In the genomic region with DNA sequence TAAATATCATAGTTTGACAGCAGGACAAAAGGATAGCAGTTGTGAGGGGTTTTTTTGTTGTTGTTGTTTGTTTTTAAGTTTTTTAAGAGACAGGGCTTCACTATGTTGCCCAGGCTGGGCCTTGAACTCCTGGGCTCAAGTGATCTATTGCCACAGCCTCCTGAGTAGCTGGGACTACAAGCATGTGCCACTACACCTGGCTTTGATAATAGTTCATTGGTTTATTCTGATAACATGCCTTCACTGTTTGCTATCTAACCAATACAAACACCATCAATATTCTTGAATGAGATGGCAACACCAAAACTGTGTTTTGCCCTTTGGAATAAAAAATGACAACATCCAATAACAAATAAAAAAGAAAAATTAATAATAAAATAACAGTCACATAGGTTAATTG, we compare ENCODE assay signal across 19 cellular contexts. TPM values are rescaled to one million over a fixed set of nuclear protein-coding genes. Genes with fewer than 3 reads are reported as not detected.
DNase-seq lines count a peak whose midpoint lies in the region; ATAC-seq, FAIRE-seq and TF ChIP-seq lines count a peak whose summit lies in the region.
"Had no signal": no experiment of that assay in that cellular context is flagged by ENCODE, and none has a peak within 500 bp of the region (broad histone marks: within the 10 kb centered on the region; RNA-seq: fewer than 3 reads in every experiment).

No MANE protein-coding gene starts in this region.

- H3K79me2 ChIP-seq in H9 (ENCODE audit: insufficient read depth, low read length) (no peaks in the 10 kb centered on the region), trophoblast cell (ENCODE audit: control insufficient read depth, insufficient read depth, low read length, poor library complexity) (no peaks in the 10 kb centered on the region), PC-3 (ENCODE audit: low read length) (no peaks in the 10 kb centered on the region), Karpas-422 (ENCODE audit: low read length) (no peaks in the 10 kb centered on the region)

- no peak overlapping the region for H3K23ac ChIP-seq in H9 (ENCODE audit: insufficient read length, low read depth, low read length)
- no peak overlapping the region for H3K23ac ChIP-seq in trophoblast cell (ENCODE audit: low read length)

- peak; percentile 8 for FAIRE-seq in endometrium (lab: Jason Lieb, UNC)
- FAIRE-seq: G401.6, GM12892 had no signal

- H4K12ac ChIP-seq in trophoblast cell (ENCODE audit: low read depth, low read length): no peak overlapping the region

- H3K27me3 Mint-ChIP-seq in H9 (ENCODE audit: low read depth): no peaks in the 10 kb centered on the region
- H3K27me3 Mint-ChIP-seq: IgD-negative memory B cell had no signal

- no peaks in the 10 kb centered on the region for H3K9me3 ChIP-seq in H9 (ENCODE audit: control insufficient read depth, low read depth, low read length)
- no peaks in the 10 kb centered on the region for H3K9me3 ChIP-seq in trophoblast cell (ENCODE audit: insufficient read depth, low read depth, low read length)
- no peaks in the 10 kb centered on the region for H3K9me3 ChIP-seq in PC-3 (ENCODE audit: low read length)
- no peaks in the 10 kb centered on the region for H3K9me3 ChIP-seq in Karpas-422 (ENCODE audit: low read length)
- H3K9me3 ChIP-seq: BLaER1 had no signal

- H3K4me2 ChIP-seq in H9 (ENCODE audit: insufficient read depth, insufficient read length, low read length) (no peak overlapping the region), trophoblast cell (ENCODE audit: low read length) (no peak overlapping the region), PC-3 (ENCODE audit: low read length) (no peak overlapping the region), Karpas-422 (ENCODE audit: low read depth, low read length, poor library complexity, severe bottlenecking) (no peak overlapping the region)
- H3K4me2 ChIP-seq: BLaER1 had no signal

- POLR2A ChIA-PET in PC-3 (lab: Charles Lee; ENCODE audit: unreplicated experiment): no interaction called here

- no peaks in the 10 kb centered on the region for H3F3A ChIP-seq in PC-3 (ENCODE audit: low read length, unreplicated experiment)

- H3K14ac ChIP-seq in H9 (ENCODE audit: insufficient read depth, low read length) (no peak overlapping the region), trophoblast cell (ENCODE audit: low read length) (no peak overlapping the region)

- TF ChIP-seq CTCF in H9 (conservative IDR thresholded peaks at IDR 0.05) (no peak), PC-3 (conservative IDR thresholded peaks at IDR 0.05; ENCODE audit: low read depth, low read length) (no peak)

- H3K18ac ChIP-seq in H9 (ENCODE audit: insufficient read length, low read depth, low read length) (no peak overlapping the region), trophoblast cell (ENCODE audit: low read length) (no peak overlapping the region)

- H3K4ac ChIP-seq in H9 (ENCODE audit: low read depth, low read length) (no peak overlapping the region), trophoblast cell (ENCODE audit: low read depth, low read length) (no peak overlapping the region)

- H3K56ac ChIP-seq in H9 (ENCODE audit: insufficient read length, low read depth, low read length): no peak overlapping the region

- DNase-seq in DMS 273 (lab: John Stamatoyannopoulos, UW; ENCODE audit: unreplicated experiment) (peak; percentile 19), DMS 273 treated with DMSO at 0.1 percent for 48 hours (lab: John Stamatoyannopoulos, UW) (no peak), H9 (no peak), trophoblast cell (no peak), iPS-NIHi11 (ENCODE audit: low spot score) (no peak), PC-3 (no peak), Karpas-422 (no peak)
- DNase-seq: AML-193, DMS153, DMS79 treated with DMSO at 0.1 percent for 48 hours, EL, H7 had no signal

- no peak for ATAC-seq in PC-3
- ATAC-seq: GM23338 had no signal

- H3K79me1 ChIP-seq in H9 (ENCODE audit: insufficient read depth, low read depth, low read length, poor library complexity, severe bottlenecking) (no peaks in the 10 kb centered on the region), trophoblast cell (ENCODE audit: low read length) (peaks cover 3% of the 10 kb centered on the region)

- H3K9ac ChIP-seq in H9 (ENCODE audit: extremely low read depth, insufficient read length, low read length) (no peak overlapping the region), trophoblast cell (ENCODE audit: low read length) (no peak overlapping the region), PC-3 (ENCODE audit: low read length) (no peak overlapping the region), Karpas-422 (ENCODE audit: low read length) (no peak overlapping the region)
- H3K9ac ChIP-seq: BLaER1 had no signal

- H2BK15ac ChIP-seq in H9 (ENCODE audit: low read depth, low read length): no peak overlapping the region

- intact Hi-C loops in PC-3 (cut with micrococcal nuclease): no loop called here

- H4K5ac ChIP-seq in H9 (ENCODE audit: insufficient read length, low read depth, low read length): no peak overlapping the region

- H3K27ac ChIP-seq in H9 (ENCODE audit: insufficient read length, low read depth, low read length): no peak overlapping the region
- H3K27ac ChIP-seq in trophoblast cell (ENCODE audit: low read depth, low read length): no peak overlapping the region
- no peak overlapping the region for H3K27ac ChIP-seq in PC-3 (ENCODE audit: low read length)
- no peak overlapping the region for H3K27ac ChIP-seq in Karpas-422 (ENCODE audit: low read length)
- H3K27ac ChIP-seq: 22Rv1, BLaER1 had no signal

- H4K91ac ChIP-seq in H9 (ENCODE audit: insufficient read length, low read depth, low read length) (no peak overlapping the region), trophoblast cell (ENCODE audit: low read depth, low read length) (no peak overlapping the region)

- no peaks in the 10 kb centered on the region for H3K36me3 ChIP-seq in trophoblast cell (ENCODE audit: control insufficient read depth in 1 of 2, insufficient read depth in 2 of 2, low read length in 2 of 2)
- no peaks in the 10 kb centered on the region for H3K36me3 ChIP-seq in PC-3 (ENCODE audit: low read depth, low read length)
- H3K36me3 ChIP-seq in Karpas-422 (ENCODE audit: insufficient read depth, low read length): no peaks in the 10 kb centered on the region
- H3K36me3 ChIP-seq: BLaER1 had no signal

- H3K9me2 ChIP-seq in PC-3 (replicated peaks; ENCODE audit: low read length) (no peaks in the 10 kb centered on the region), Karpas-422 (replicated peaks; ENCODE audit: insufficient read depth, low read length) (no peaks in the 10 kb centered on the region)

- no peaks in the 10 kb centered on the region for H3K9me3 Mint-ChIP-seq in H9
- H3K9me3 Mint-ChIP-seq: GM23338, IgD-negative memory B cell had no signal

- H2BK20ac ChIP-seq in H9 (ENCODE audit: low read depth, low read length, poor library complexity, severe bottlenecking): no peak overlapping the region

- H3K27me3 ChIP-seq in H9 (ENCODE audit: insufficient read depth, low read length) (no peaks in the 10 kb centered on the region), trophoblast cell (ENCODE audit: insufficient read depth, low read length) (no peaks in the 10 kb centered on the region), PC-3 (ENCODE audit: low read length) (no peaks in the 10 kb centered on the region), Karpas-422 (ENCODE audit: low read length) (no peaks in the 10 kb centered on the region)
- H3K27me3 ChIP-seq: BLaER1 had no signal

- no peaks in the 10 kb centered on the region; a peak in 1 of 7 replicates for H3K36me3 Mint-ChIP-seq in H9 (ENCODE audit: insufficient read depth in 1 of 3, low read depth in 3 of 3)
- H3K36me3 Mint-ChIP-seq: IgD-negative memory B cell had no signal

- peak overlapping the region in 2 of 3 experiments; percentile 45 to 85; a peak in 2 of 7 replicates for H3K27ac Mint-ChIP-seq in H9
- H3K27ac Mint-ChIP-seq: IgD-negative memory B cell had no signal

- H3T11ph ChIP-seq in H9 (ENCODE audit: low read length): no peak overlapping the region

- H2BK120ac ChIP-seq in H9 (ENCODE audit: low read depth, low read length, poor library complexity, severe bottlenecking): no peak overlapping the region
- peak overlapping the region; percentile 51 for H2BK120ac ChIP-seq in trophoblast cell (ENCODE audit: insufficient read depth, low read length, poor library complexity)

- peaks cover 6% of the 10 kb centered on the region for H3K23me2 ChIP-seq in H9 (ENCODE audit: insufficient read length, low read depth, low read length, poor library complexity, severe bottlenecking)

- H3K4me1 Mint-ChIP-seq in H9: peaks cover 67 to 71% of the 10 kb centered on the region in 2 experiments
- H3K4me1 Mint-ChIP-seq: IgD-negative memory B cell had no signal

- no TSS peak for BruUV-seq in PC-3 (replicated peaks; lab: Mats Ljungman, UMichigan)

- CTCF ChIA-PET in PC-3 (lab: Charles Lee): no interaction called here

- H3K4me3 ChIP-seq in trophoblast cell (ENCODE audit: low read depth, low read length) (no peak overlapping the region), PC-3 (ENCODE audit: low read length) (no peak overlapping the region), Karpas-422 (ENCODE audit: low read length) (no peak overlapping the region)
- H3K4me3 ChIP-seq: BLaER1, GM23338 had no signal

- H2BK12ac ChIP-seq in H9 (ENCODE audit: insufficient read length, low read depth, low read length) (no peak overlapping the region), trophoblast cell (ENCODE audit: low read length) (no peak overlapping the region)

- H4K8ac ChIP-seq in H9 (replicated peaks; ENCODE audit: insufficient read length, low read depth, low read length): no peak overlapping the region
- no peak overlapping the region for H4K8ac ChIP-seq in trophoblast cell (ENCODE audit: low read depth, low read length)

- no peak overlapping the region for H2BK5ac ChIP-seq in H9 (ENCODE audit: insufficient read length, low read length)
- no peak overlapping the region for H2BK5ac ChIP-seq in trophoblast cell (ENCODE audit: low read depth, low read length, poor library complexity)

- H2AFZ ChIP-seq in H9 (ENCODE audit: low read length): no peak overlapping the region
- no peak overlapping the region for H2AFZ ChIP-seq in trophoblast cell (ENCODE audit: insufficient read depth, low read length, poor library complexity)
- H2AFZ ChIP-seq in PC-3 (ENCODE audit: low read length): no peak overlapping the region
- no peak overlapping the region for H2AFZ ChIP-seq in Karpas-422 (ENCODE audit: low read length)
- H2AFZ ChIP-seq: GM23338 had no signal

- H3K4me1 ChIP-seq in H9 (ENCODE audit: insufficient read depth, low read length) (peaks cover 8% of the 10 kb centered on the region; the same call in 1 of the 2 replicates), trophoblast cell (ENCODE audit: control insufficient read depth in 1 of 2, insufficient read depth in 2 of 2, low read length in 2 of 2) (peaks cover 18 to 22% of the 10 kb centered on the region in 2 experiments), PC-3 (ENCODE audit: insufficient read depth, low read length) (no peaks in the 10 kb centered on the region), Karpas-422 (ENCODE audit: low read length) (no peaks in the 10 kb centered on the region)

- H4K20me1 ChIP-seq in H9 (ENCODE audit: control insufficient read depth, insufficient read depth, insufficient read length) (no peaks in the 10 kb centered on the region), PC-3 (ENCODE audit: low read length) (no peaks in the 10 kb centered on the region), Karpas-422 (ENCODE audit: insufficient read depth, low read depth, low read length) (no peaks in the 10 kb centered on the region)
- H4K20me1 ChIP-seq: BLaER1 had no signal

- no peak overlapping the region for H2AK5ac ChIP-seq in H9 (ENCODE audit: insufficient read length, low read length)
- H2AK5ac ChIP-seq in trophoblast cell (ENCODE audit: low read length): no peak overlapping the region

- 0 out of 5 replicates have a peak overlapping the region, but pooled peaks of 1 of the 2 experiments have one; percentile 26 for H3K4me3 Mint-ChIP-seq in H9
- H3K4me3 Mint-ChIP-seq: GM23338, IgD-negative memory B cell had no signal

RNA-seq across cellular contexts. Expression of gene FAM184A, which starts 41.2 kb away (rescaled TPM):
- total RNA-seq in H9 (2021) (10.4 and 11.4 TPM in 2 replicates), PC-3 (2014; rRNA removed) (1.2 and 4.4 TPM in 2 replicates)
- 5.4 and 6.4 TPM in 2 replicates for polyA plus RNA-seq in trophoblast cell (2013)
- total RNA-seq in Karpas-422 (2014; rRNA removed; shearing (Covaris generic); ENCODE audit: low replicate concordance): 0.72 and 8.4 TPM in 2 replicates
